In the genomic region with DNA sequence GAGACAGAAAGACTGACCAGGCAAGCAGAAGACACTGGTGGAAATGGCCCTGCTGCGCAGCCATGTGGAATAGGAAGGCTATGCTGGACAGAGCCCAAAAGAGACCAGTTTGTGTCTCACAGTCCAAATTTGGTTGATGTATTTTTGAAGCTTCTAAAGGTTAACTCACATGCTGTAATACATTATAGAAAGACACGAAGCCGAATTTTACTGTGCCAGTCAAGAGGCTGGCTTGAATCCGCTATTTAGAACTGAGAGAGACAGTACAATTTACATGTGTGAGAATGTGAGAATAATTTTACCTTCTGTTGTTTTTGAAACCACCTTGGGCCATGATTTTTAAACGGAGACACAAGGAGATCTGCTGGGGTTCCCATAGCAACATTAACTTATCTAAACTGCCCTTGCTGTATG, we compare ENCODE assay signal across 10 cellular contexts.
DNase-seq lines count a peak whose midpoint lies in the region; ATAC-seq and TF ChIP-seq lines count a peak whose summit lies in the region.
"Had no signal": no experiment of that assay in that cellular context is flagged by ENCODE, and none has a peak within 500 bp of the region (broad histone marks: within the 10 kb centered on the region; RNA-seq: fewer than 3 reads in every experiment).

No MANE protein-coding gene starts in this region.

- 91 to 92% methylated on average over 5 of the region's 5 CpGs for WGBS in tibial nerve, 2 donors
- 84 to 88% methylated on average over 5 of the region's 5 CpGs for WGBS in sigmoid colon, 2 donors

- peaks cover 0 to 15% (median 0%) of the 10 kb centered on the region in 3 donors for H3K36me3 ChIP-seq in tibial nerve
- peaks cover 0 to 9% (median 0%) of the 10 kb centered on the region in 4 donors for H3K36me3 ChIP-seq in sigmoid colon

- DNase-seq in GM10248 (ENCODE audit: extremely low spot score) (no peak), tibial nerve (ENCODE audit: low spot score in 2 of 2) (no peak), NCI-H1930 (lab: John Stamatoyannopoulos, UW) (no peak), sigmoid colon (no peak)
- DNase-seq: activated CD8-positive, alpha-beta memory T cell treated with anti-CD3 and anti-CD28 coated beads, Interleukin-2, amount 50 U/mL, for 48 hours had no signal

- peaks cover 0 to 22% (median 11%) of the 10 kb centered on the region in 4 donors for H3K4me1 ChIP-seq in tibial nerve
- H3K4me1 ChIP-seq in sigmoid colon, result peaks cover 0 to 54% (median 35%) of the 10 kb centered on the region in 4 donors
- H3K4me1 ChIP-seq: parathyroid adenoma had no signal

- H3K27me3 ChIP-seq in tibial nerve, result no peaks in the 10 kb centered on the region
- no peaks in the 10 kb centered on the region for H3K27me3 ChIP-seq in sigmoid colon

- ATAC-seq in HG02885 (IDR thresholded peaks at IDR 0.05; ENCODE audit: poor library complexity, unreplicated experiment) (peak; percentile 31), esophagus mucosa (no peak)

- TF ChIP-seq EP300 in tibial nerve (IDR thresholded peaks at IDR 0.05), result no peak
- no peak for TF ChIP-seq EP300 in sigmoid colon (IDR thresholded peaks at IDR 0.05)

- H3K9me3 ChIP-seq in tibial nerve, result no peaks in the 10 kb centered on the region
- no peaks in the 10 kb centered on the region for H3K9me3 ChIP-seq in sigmoid colon

- H3K27ac ChIP-seq in tibial nerve, result no peak overlapping the region
- peak overlapping the region in 2 of 4 donors; percentile 68 to 74 for H3K27ac ChIP-seq in sigmoid colon
- H3K27ac ChIP-seq: parathyroid adenoma had no signal

- POLR2A ChIA-PET in GM10248 (lab: Yijun Ruan, JAX), result no interaction called here

- TF ChIP-seq CTCF in GM10248 (IDR thresholded peaks at IDR 0.05; ENCODE audit: control extremely low read depth, extremely low read depth, low read depth, missing control alignments) (peak; percentile 29), tibial nerve (IDR thresholded peaks at IDR 0.05) (no peak), sigmoid colon (IDR thresholded peaks at IDR 0.05) (no peak)

- peak; percentile 44 for TF ChIP-seq POLR2A in GM18951 (IDR thresholded peaks at IDR 0.05; ENCODE audit: extremely low read depth, insufficient read depth, insufficient read length)
- no peak for TF ChIP-seq POLR2A in tibial nerve (IDR thresholded peaks at IDR 0.05)
- no peak for TF ChIP-seq POLR2A in sigmoid colon (IDR thresholded peaks at IDR 0.05)

- in situ Hi-C loops in GM18951 (cut with MboI; ENCODE audit: low sequenced_read_pairs, unreplicated experiment), result loop anchor here (5.0 to 10.0 kb wide), 2 partner anchors 87 to 345 kb away; no protein-coding TSS in a partner anchor

- intact Hi-C loops in sigmoid colon (cut with DNase I), result loop anchor here (10.0 kb wide), 1 partner anchor 155 kb away; a partner anchor contains a TSS

- CTCF ChIA-PET in GM10248 (lab: Yijun Ruan, JAX), result interaction anchor here (0.9 to 4.1 kb wide), 7 partner anchors 14 to 96 kb away, joined by 3 to 36 read pairs (median 4); no protein-coding TSS in a partner anchor

- H3K4me3 ChIP-seq in tibial nerve, result no peak overlapping the region
- no peak overlapping the region for H3K4me3 ChIP-seq in sigmoid colon

TF ChIP-seq in PFSK-1, 5 proteins besides CTCF, POLR2A, EP300 and RAD21:
- TF ChIP-seq, protein P1, sequence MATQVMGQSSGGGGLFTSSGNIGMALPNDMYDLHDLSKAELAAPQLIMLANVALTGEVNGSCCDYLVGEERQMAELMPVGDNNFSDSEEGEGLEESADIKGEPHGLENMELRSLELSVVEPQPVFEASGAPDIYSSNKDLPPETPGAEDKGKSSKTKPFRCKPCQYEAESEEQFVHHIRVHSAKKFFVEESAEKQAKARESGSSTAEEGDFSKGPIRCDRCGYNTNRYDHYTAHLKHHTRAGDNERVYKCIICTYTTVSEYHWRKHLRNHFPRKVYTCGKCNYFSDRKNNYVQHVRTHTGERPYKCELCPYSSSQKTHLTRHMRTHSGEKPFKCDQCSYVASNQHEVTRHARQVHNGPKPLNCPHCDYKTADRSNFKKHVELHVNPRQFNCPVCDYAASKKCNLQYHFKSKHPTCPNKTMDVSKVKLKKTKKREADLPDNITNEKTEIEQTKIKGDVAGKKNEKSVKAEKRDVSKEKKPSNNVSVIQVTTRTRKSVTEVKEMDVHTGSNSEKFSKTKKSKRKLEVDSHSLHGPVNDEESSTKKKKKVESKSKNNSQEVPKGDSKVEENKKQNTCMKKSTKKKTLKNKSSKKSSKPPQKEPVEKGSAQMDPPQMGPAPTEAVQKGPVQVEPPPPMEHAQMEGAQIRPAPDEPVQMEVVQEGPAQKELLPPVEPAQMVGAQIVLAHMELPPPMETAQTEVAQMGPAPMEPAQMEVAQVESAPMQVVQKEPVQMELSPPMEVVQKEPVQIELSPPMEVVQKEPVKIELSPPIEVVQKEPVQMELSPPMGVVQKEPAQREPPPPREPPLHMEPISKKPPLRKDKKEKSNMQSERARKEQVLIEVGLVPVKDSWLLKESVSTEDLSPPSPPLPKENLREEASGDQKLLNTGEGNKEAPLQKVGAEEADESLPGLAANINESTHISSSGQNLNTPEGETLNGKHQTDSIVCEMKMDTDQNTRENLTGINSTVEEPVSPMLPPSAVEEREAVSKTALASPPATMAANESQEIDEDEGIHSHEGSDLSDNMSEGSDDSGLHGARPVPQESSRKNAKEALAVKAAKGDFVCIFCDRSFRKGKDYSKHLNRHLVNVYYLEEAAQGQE (IDR thresholded peaks at IDR 0.05; ENCODE audit: insufficient read depth in 1 of 2, low read depth in 2 of 2, low read length in 2 of 2), result peak; percentile 28 to 85; a peak in 3 of 4 replicates
- TF ChIP-seq TAF1 (IDR thresholded peaks at IDR 0.05; ENCODE audit: borderline replicate concordance, insufficient read depth, low read length) (no peak), POLR2AphosphoS5 (IDR thresholded peaks at IDR 0.05; ENCODE audit: low read depth, low read length) (no peak), FOXP2 (optimal IDR thresholded peaks at IDR 0.05; ENCODE audit: borderline replicate concordance, extremely low read depth, extremely low read length, insufficient read depth) (no peak)
TF ChIP-seq in PFSK-1: peak in this region for 1.
